Comparison of ENCODE assay signal across 1 cellular context in genomic region chr13:113988859-113989258, GRCh38. TPM values are rescaled to one million over a fixed set of nuclear protein-coding genes. Genes with fewer than 3 reads are reported as not detected.
"Had no signal": no experiment of that assay in that cellular context is flagged by ENCODE, and none has a peak within 500 bp of the region (broad histone marks: within the 10 kb centered on the region; RNA-seq: fewer than 3 reads in every experiment).

No MANE protein-coding gene starts in this region.

RNA-seq across cellular contexts. Expression of gene C13orf46, which starts 15.0 kb away (rescaled TPM):
- total RNA-seq: cardiac muscle cell had no signal
